In genomic region chr4:44016582-44017421, GRCh38 we compare ENCODE assay signal across 14 cellular contexts.
A peak's percentile ranks its signal among the peaks of the same experiment; 100 is the strongest.
DNase-seq lines count a peak whose midpoint lies in the region; ATAC-seq and TF ChIP-seq lines count a peak whose summit lies in the region.
"Had no signal": no experiment of that assay in that cellular context is flagged by ENCODE, and none has a peak within 500 bp of the region (broad histone marks: within the 10 kb centered on the region; RNA-seq: fewer than 3 reads in every experiment).

No MANE protein-coding gene starts in this region.

- H3K4me3 ChIP-seq in GM12865 (ENCODE audit: low read depth, low read length): no peak overlapping the region
- H3K4me3 ChIP-seq in WI38 (ENCODE audit: low read depth, low read length): peak overlapping the region; percentile 56

- no peak for ATAC-seq in GM21360 (IDR thresholded peaks at IDR 0.05; ENCODE audit: unreplicated experiment)
- ATAC-seq: naive thymus-derived CD4-positive, alpha-beta T cell had no signal

- TF ChIP-seq CTCF in GM12865 (IDR thresholded peaks at IDR 0.05; ENCODE audit: insufficient read depth, low read depth, low read length, missing control alignments): no peak
- TF ChIP-seq CTCF in WI38 (IDR thresholded peaks at IDR 0.05; ENCODE audit: low read depth, low read length): no peak

- DNase-seq in AG08396 (ENCODE audit: low spot score) (peak; percentile 2), GM12865 (ENCODE audit: low read depth) (peak; percentile 9), NCI-H2081 (lab: John Stamatoyannopoulos, UW) (peak; percentile 72 to 91), NCI-H510A treated with DMSO at 0.1 percent for 48 hours (lab: John Stamatoyannopoulos, UW) (no peak), activated T-cell treated with anti-CD3 and anti-CD28 coated beads for 4 hours (no peak)
- DNase-seq in activated CD4-positive, CD25-positive, alpha-beta regulatory T cell treated with anti-CD3 and anti-CD28 coated beads, Interleukin-2, amount 50 U/mL, for 72 hours: no peak
- DNase-seq: activated CD8-positive, alpha-beta memory T cell treated with anti-CD3 and anti-CD28 coated beads, Interleukin-2, amount 50 U/mL, for 48 hours; C1 segment of cervical spinal cord; effector memory CD4-positive, alpha-beta T cell; naive thymus-derived CD4-positive, alpha-beta T cell; NCI-H1105 treated with DMSO at 0.1 percent for 48 hours; retina had no signal

Comparison
In these comparisons a context has a peak if more than half of its experiments do, and no peak if none do; other contexts are left out.
1. DNase-seq: peak in AG08396 (single experiment), GM12865 (single experiment) and NCI-H2081 (2 of 2); none in NCI-H510A treated with DMSO at 0.1 percent for 48 hours (single experiment), activated CD4-positive, CD25-positive, alpha-beta regulatory T cell treated with anti-CD3 and anti-CD28 coated beads, Interleukin-2, amount 50 U/mL, for 72 hours (single experiment) and activated T-cell treated with anti-CD3 and anti-CD28 coated beads for 4 hours (single experiment).